In the genomic region with DNA sequence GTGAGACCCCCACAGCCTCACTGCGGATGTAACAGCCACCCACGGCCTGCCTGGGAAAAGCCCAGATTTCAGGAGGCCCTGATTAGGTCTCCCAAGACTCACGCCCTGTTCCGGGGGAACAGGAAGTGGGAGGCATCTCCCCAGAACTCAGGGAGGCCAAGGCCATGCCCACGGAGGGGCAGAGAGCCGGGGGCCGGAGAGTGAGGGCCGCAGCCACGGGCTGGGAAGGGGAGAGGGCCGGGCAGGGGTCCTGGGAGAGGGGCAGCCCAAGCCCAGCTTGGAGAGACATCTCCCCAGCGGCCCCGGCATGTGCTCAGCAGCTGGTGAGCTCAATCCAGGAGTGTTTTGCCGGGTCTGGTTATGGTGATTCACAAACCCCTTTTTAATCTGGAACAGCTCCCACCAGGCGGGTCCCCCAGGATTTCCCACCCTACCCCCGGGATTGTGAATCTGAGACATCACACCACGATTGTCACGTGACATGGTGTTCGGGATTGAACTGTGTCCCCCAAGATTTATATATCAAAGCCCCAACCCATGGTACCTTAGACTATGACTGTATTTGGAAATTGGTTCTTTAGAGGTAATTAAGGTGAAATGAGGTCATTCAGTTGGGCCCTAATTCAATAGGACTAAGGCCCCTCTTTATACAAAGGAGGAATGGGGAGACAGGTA, we compare ENCODE assay signal across 32 cellular contexts. TPM values are rescaled to one million over a fixed set of nuclear protein-coding genes. Genes with fewer than 3 reads are reported as not detected.
"Had no signal": no experiment of that assay in that cellular context is flagged by ENCODE, and none has a peak within 500 bp of the region (broad histone marks: within the 10 kb centered on the region; RNA-seq: fewer than 3 reads in every experiment).

No MANE protein-coding gene starts in this region.

- H3K27me3 ChIP-seq: colonic mucosa, gastrocnemius medialis had no signal

- H3K27ac ChIP-seq: colonic mucosa, epithelial cell of prostate, esophagus squamous epithelium, gastrocnemius medialis, heart right ventricle, left lung, lower lobe of right lung had no signal

- H3K4me1 ChIP-seq: colonic mucosa, esophagus squamous epithelium, gastrocnemius medialis, left lung, lower lobe of right lung had no signal

- DNase-seq: colonic mucosa; cortex of kidney; effector CD8-positive, alpha-beta T cell; effector memory CD8-positive, alpha-beta T cell; endodermal cell; erythroblast; esophagus squamous epithelium; foreskin fibroblast; foreskin melanocyte; gastrocnemius medialis; glutamatergic neuron; head of caudate nucleus; heart right ventricle; hippocampal formation; left cardiac atrium; left lung; left ventricle myocardium superior; lower lobe of right lung; mesenchymal stem cell; mucosa of descending colon had no signal

- ATAC-seq: effector memory CD8-positive, alpha-beta T cell; esophagus mucosa; gastrocnemius medialis; heart right ventricle; left cardiac atrium; left lung; left ventricle myocardium superior; lower lobe of right lung; mucosa of descending colon had no signal

- H3K4me3 ChIP-seq: colonic mucosa, esophagus squamous epithelium, gastrocnemius medialis, heart right ventricle, left lung, lower lobe of right lung, mucosa of descending colon had no signal

- FAIRE-seq: endometrium, islet of Langerhans, keratinocyte had no signal

- H3K9me3 ChIP-seq: colonic mucosa, gastrocnemius medialis had no signal

- H3K36me3 ChIP-seq: colonic mucosa, esophagus squamous epithelium, gastrocnemius medialis, heart right ventricle, left lung, lower lobe of right lung had no signal

RNA-seq across cellular contexts. Expression of gene KCNT1, which starts 26.6 kb away (rescaled TPM):
- total RNA-seq: dermis microvascular lymphatic vessel endothelial cell, esophagus mucosa, glomerular endothelial cell, kidney epithelial cell, lung microvascular endothelial cell, mesothelial cell of epicardium had no signal
- polyA plus RNA-seq: keratinocyte had no signal

RNA-seq across cellular contexts. Expression of gene SOHLH1, which starts 29.3 kb away (rescaled TPM):
- total RNA-seq: colonic mucosa, endodermal cell, esophagus mucosa, esophagus squamous epithelium, gastrocnemius medialis, glomerular endothelial cell, heart right ventricle, kidney epithelial cell, left cardiac atrium, left lung, left ventricle myocardium superior, lower lobe of right lung, lung microvascular endothelial cell, mesenteric fat pad, mesothelial cell of epicardium, mucosa of descending colon, myocyte had no signal
- polyA plus RNA-seq: heart right ventricle, keratinocyte had no signal
